8 cellular contexts compared by ENCODE assay signal in genomic region chr7:18087031-18087686, GRCh38. TPM values are rescaled to one million over a fixed set of nuclear protein-coding genes. Genes with fewer than 3 reads are reported as not detected.
DNase-seq lines count a peak whose midpoint lies in the region; ATAC-seq, FAIRE-seq and TF ChIP-seq lines count a peak whose summit lies in the region.

No MANE protein-coding gene starts in this region.

- dilution Hi-C loops in mammary epithelial cell (cut with HindIII; ENCODE audit: low sequenced_read_pairs) = no loop called here

- H3K9me3 ChIP-seq in mammary epithelial cell (replicated peaks; ENCODE audit: insufficient read depth, low read length) (no peaks in the 10 kb centered on the region), HepG2 (ENCODE audit: low read length) (peaks cover 6% of the 10 kb centered on the region; the same call in 1 of the 2 replicates), suprapubic skin (peaks cover 4% of the 10 kb centered on the region)

- H3K79me2 ChIP-seq in mammary epithelial cell (ENCODE audit: insufficient read depth, low read length) = no peaks in the 10 kb centered on the region
- H3K79me2 ChIP-seq in HepG2 (ENCODE audit: insufficient read depth, low read length) = no peaks in the 10 kb centered on the region

- ATAC-seq in HepG2 = no peak
- ATAC-seq in HG03135 (IDR thresholded peaks at IDR 0.05; ENCODE audit: unreplicated experiment) = no peak

- H3K27me3 ChIP-seq in mammary epithelial cell (ENCODE audit: insufficient read depth, low read length) = peaks cover 12% of the 10 kb centered on the region
- H3K27me3 ChIP-seq in HepG2 (ENCODE audit: control insufficient read depth in 1 of 2, insufficient read depth in 2 of 2, low read length in 2 of 2) = peaks cover 0 to 23% of the 10 kb centered on the region in 2 experiments; a peak in 2 of 5 replicates
- peaks cover 15% of the 10 kb centered on the region for H3K27me3 ChIP-seq in suprapubic skin

- peaks cover 0 to 8% (median 0%) of the 10 kb centered on the region in 3 donors for H3K9me3 Mint-ChIP-seq in IgD-negative memory B cell

- DNase-seq in COR-L47 (lab: John Stamatoyannopoulos, UW) (peak; percentile 19), mammary epithelial cell (peak; percentile 11), HepG2 (ENCODE audit: low spot score) (no peak), suprapubic skin (ENCODE audit: low spot score in 2 of 2) (no peak)
- DNase-seq in NK-92 treated with Interleukin-12 subunit alpha and Interleukin-12 subunit beta, amount 100 ng/mL, for 24 hours (lab: John Stamatoyannopoulos, UW) = no peak
- no peak for DNase-seq in stimulated activated naive CD4-positive, alpha-beta T cell (lab: John Stamatoyannopoulos, UW)

- peaks cover 4 to 6% (median 5%) of the 10 kb centered on the region in 3 donors for H3K4me1 Mint-ChIP-seq in IgD-negative memory B cell

- H3K36me3 Mint-ChIP-seq in IgD-negative memory B cell = no peaks in the 10 kb centered on the region

- H3K4me3 Mint-ChIP-seq in IgD-negative memory B cell = peak overlapping the region; percentile 65 to 88 (median 76)

- BruUV-seq in mammary epithelial cell (replicated peaks; lab: Mats Ljungman, UMichigan) (no TSS peak), HepG2 (replicated peaks; lab: Mats Ljungman, UMichigan) (no TSS peak)

- no peak overlapping the region for H3K27ac ChIP-seq in mammary epithelial cell (ENCODE audit: insufficient read depth, low read depth, low read length)
- no peak overlapping the region for H3K27ac ChIP-seq in HepG2 (ENCODE audit: extremely low read length, insufficient read depth, low read length)
- H3K27ac ChIP-seq in suprapubic skin = no peak overlapping the region

- H4K20me1 ChIP-seq in mammary epithelial cell (ENCODE audit: insufficient read depth, low read length) = no peaks in the 10 kb centered on the region
- no peaks in the 10 kb centered on the region for H4K20me1 ChIP-seq in HepG2 (ENCODE audit: insufficient read depth, low read length)

- TF ChIP-seq CTCF in mammary epithelial cell (conservative IDR thresholded peaks at IDR 0.05 in 1 of 2, IDR thresholded peaks at IDR 0.05 in 1 of 2; ENCODE audit: extremely low read depth in 1 of 2, insufficient read depth in 1 of 2, low read depth in 1 of 2, low read length in 2 of 2) (no peak), HepG2 (CRISPR knock-in tag; IDR thresholded peaks at IDR 0.05) (no peak), suprapubic skin (IDR thresholded peaks at IDR 0.05) (no peak)

- peak overlapping the region; percentile 81 for H2AFZ ChIP-seq in mammary epithelial cell (ENCODE audit: low read depth, low read length)
- no peak overlapping the region for H2AFZ ChIP-seq in HepG2 (ENCODE audit: low read length)

- no peak for TF ChIP-seq POLR2A in HepG2 (IDR thresholded peaks at IDR 0.05; ENCODE audit: insufficient read depth in 1 of 2, low read depth in 2 of 2, low read length in 2 of 2)
- TF ChIP-seq POLR2A in suprapubic skin (IDR thresholded peaks at IDR 0.05) = no peak

- peaks cover 10% of the 10 kb centered on the region for H3K27me3 Mint-ChIP-seq in IgD-negative memory B cell

- intact Hi-C loops in mammary epithelial cell (cut with micrococcal nuclease) (no loop called here), HepG2 (cut with micrococcal nuclease; ENCODE audit: unreplicated experiment) (no loop called here)

- H3K36me3 ChIP-seq in mammary epithelial cell (ENCODE audit: insufficient read depth, low read length) = no peaks in the 10 kb centered on the region
- no peaks in the 10 kb centered on the region for H3K36me3 ChIP-seq in HepG2 (replicated peaks in 1 of 2; ENCODE audit: control insufficient read depth in 1 of 2, insufficient read depth in 2 of 2, low read length in 2 of 2)
- H3K36me3 ChIP-seq in suprapubic skin = no peaks in the 10 kb centered on the region

- POLR2A ChIA-PET in HepG2 (lab: Yijun Ruan, JAX) = no interaction called here

- H3K27ac Mint-ChIP-seq in IgD-negative memory B cell = no peak overlapping the region

- no peak for TF ChIP-seq EP300 in HepG2 (IDR thresholded peaks at IDR 0.05; ENCODE audit: low read depth in 2 of 2, low read length in 2 of 2)
- no peak for TF ChIP-seq EP300 in HepG2 (CRISPR knock-in tag; IDR thresholded peaks at IDR 0.05; ENCODE audit: borderline replicate concordance)
- TF ChIP-seq EP300 in suprapubic skin (IDR thresholded peaks at IDR 0.05) = no peak

- H3K4me3 ChIP-seq in mammary epithelial cell (replicated peaks in 1 of 3; ENCODE audit: insufficient read depth in 1 of 3, low read depth in 2 of 3, low read length in 3 of 3) = peak overlapping the region; percentile 35 to 57 (median 42)
- H3K4me3 ChIP-seq in HepG2 (replicated peaks in 1 of 3; ENCODE audit: insufficient read depth in 1 of 3, low read depth in 2 of 3, low read length in 3 of 3) = peak overlapping the region in 1 of 3 experiments; percentile 33; a peak in 1 of 6 replicates
- peak overlapping the region; percentile 70 for H3K4me3 ChIP-seq in suprapubic skin

- FAIRE-seq in HepG2 (lab: Jason Lieb, UNC) = no peak

- H3K4me2 ChIP-seq in mammary epithelial cell (ENCODE audit: insufficient read depth, low read depth, low read length) (peak overlapping the region; percentile 96), HepG2 (ENCODE audit: low read depth, low read length) (peak overlapping the region; percentile 7; the same call in 1 of the 2 replicates)

- peaks cover 3% of the 10 kb centered on the region for H3K4me1 ChIP-seq in mammary epithelial cell (ENCODE audit: insufficient read depth, low read length)
- H3K4me1 ChIP-seq in HepG2 (ENCODE audit: insufficient read depth, low read length) = no peaks in the 10 kb centered on the region
- H3K4me1 ChIP-seq in suprapubic skin = peaks cover 13% of the 10 kb centered on the region

- CTCF ChIA-PET in mammary epithelial cell (lab: Charles Lee; ENCODE audit: low non-redundant PET) = no interaction called here
- CTCF ChIA-PET in HepG2 (lab: Yijun Ruan, JAX; ENCODE audit: low intra/inter-chr PET ratio, low total read pairs) = no interaction called here

- TF ChIP-seq RAD21 in HepG2 (CRISPR knock-in tag; IDR thresholded peaks at IDR 0.05) = no peak

- in situ Hi-C loops in mammary epithelial cell (cut with MboI; ENCODE audit: low sequenced_read_pairs in 2 of 2) (no loop called here), HepG2 (cut with HindIII; ENCODE audit: extremely low pct_ligation_motif_present, low pct_unique_long_range_greater_than_20kb) (no loop called here)

- H3K9ac ChIP-seq in mammary epithelial cell (ENCODE audit: insufficient read depth, low read length) (no peak overlapping the region), HepG2 (ENCODE audit: insufficient read depth, low read depth, low read length) (no peak overlapping the region)

- 11% methylated on average over 27 of the region's 36 CpGs for WGBS in mammary epithelial cell (ENCODE audit: low coverage, missing lambda C conversion rate)
- 62% methylated on average over 28 of the region's 36 CpGs for WGBS in HepG2 (ENCODE audit: low lambda C conversion rate)
- 23% methylated on average over 27 of the region's 36 CpGs for WGBS in suprapubic skin

TF ChIP-seq in HepG2, 621 proteins besides CTCF, POLR2A, EP300 and RAD21:
- TF ChIP-seq ZNF598 (CRISPR knock-in tag; IDR thresholded peaks at IDR 0.05; ENCODE audit: borderline replicate concordance) (no peak), ELF4 (CRISPR knock-in tag; IDR thresholded peaks at IDR 0.05; ENCODE audit: borderline replicate concordance) (no peak), NRL (CRISPR knock-in tag; IDR thresholded peaks at IDR 0.05; ENCODE audit: borderline replicate concordance) (no peak), ZNF335 (CRISPR knock-in tag; IDR thresholded peaks at IDR 0.05) (no peak), ZNF616 (CRISPR knock-in tag; IDR thresholded peaks at IDR 0.05; ENCODE audit: low read depth) (no peak)

RNA-seq across cellular contexts. Expression of gene PRPS1L1, which starts 59.5 kb away (rescaled TPM):
- polyA plus RNA-seq in IgD-negative memory B cell = not detected
- not detected for total RNA-seq in mammary epithelial cell
- not detected for polyA plus RNA-seq in mammary epithelial cell
- polyA minus RNA-seq in mammary epithelial cell = not detected
- total RNA-seq in HepG2 (2016; rRNA removed; fragmentation: Illumina TruSeq; extraction: Trizol) = not detected in 2 replicates
- total RNA-seq in HepG2 (2016; cell fraction: cytosol; rRNA removed; fragmentation: Illumina TruSeq; extraction: Trizol; ENCODE audit: low read depth) = not detected in 2 replicates
- total RNA-seq in HepG2 (2016; cell fraction: insoluble cytoplasmic fraction; rRNA removed; fragmentation: Illumina TruSeq; extraction: Trizol) = not detected in 2 replicates
- not detected in 2 replicates for total RNA-seq in HepG2 (2016; cell fraction: membrane; rRNA removed; fragmentation: Illumina TruSeq; extraction: Trizol)
- total RNA-seq in HepG2 (2016; cell fraction: nucleus; rRNA removed; fragmentation: Illumina TruSeq; extraction: Trizol) = not detected in 2 replicates
- polyA plus RNA-seq in HepG2 (2011; rRNA removed) = not detected in 2 replicates
- polyA plus RNA-seq in HepG2 (2011; cell fraction: cytosol; rRNA removed) = not detected in 2 replicates
- polyA plus RNA-seq in HepG2 (2011; cell fraction: nucleus; rRNA removed) = not detected in 2 replicates
- polyA plus RNA-seq in HepG2 (2012) = not detected in 2 replicates
- not detected in 2 replicates for polyA plus RNA-seq in HepG2 (2016; cell fraction: cytosol; fragmentation: Illumina TruSeq; extraction: Trizol; ENCODE audit: low read depth)
- polyA plus RNA-seq in HepG2 (2016; cell fraction: insoluble cytoplasmic fraction; fragmentation: Illumina TruSeq; extraction: Trizol; ENCODE audit: low read depth) = not detected in 2 replicates
- polyA plus RNA-seq in HepG2 (2016; cell fraction: membrane; fragmentation: Illumina TruSeq; extraction: Trizol; ENCODE audit: low read depth) = not detected in 2 replicates
- not detected in 2 replicates for polyA plus RNA-seq in HepG2 (2016; cell fraction: nucleus; fragmentation: Illumina TruSeq; extraction: Trizol; ENCODE audit: insufficient read depth, low read depth)
- polyA minus RNA-seq in HepG2 (2011; rRNA and poly(A)+ RNA removed; ENCODE audit: low replicate concordance) = not detected in 2 replicates
- polyA minus RNA-seq in HepG2 (2011; cell fraction: cytosol; rRNA and poly(A)+ RNA removed) = not detected in 2 replicates
- not detected in 2 replicates for polyA minus RNA-seq in HepG2 (2011; cell fraction: nucleus; rRNA and poly(A)+ RNA removed)
- under 1 TPM in 1 of 4 donors, not detected in 3; 0.89 TPM for total RNA-seq in suprapubic skin

Comparison
In these comparisons a context has a peak if more than half of its experiments do, and no peak if none do; other contexts are left out.
1. DNase-seq: peak in COR-L47 (single experiment) and mammary epithelial cell (single experiment); none in HepG2 (single experiment), suprapubic skin (0 of 2), NK-92 treated with Interleukin-12 subunit alpha and Interleukin-12 subunit beta, amount 100 ng/mL, for 24 hours (single experiment) and stimulated activated naive CD4-positive, alpha-beta T cell (0 of 6).